Comparison of ENCODE assay signal across 1 cellular context in the genomic region with DNA sequence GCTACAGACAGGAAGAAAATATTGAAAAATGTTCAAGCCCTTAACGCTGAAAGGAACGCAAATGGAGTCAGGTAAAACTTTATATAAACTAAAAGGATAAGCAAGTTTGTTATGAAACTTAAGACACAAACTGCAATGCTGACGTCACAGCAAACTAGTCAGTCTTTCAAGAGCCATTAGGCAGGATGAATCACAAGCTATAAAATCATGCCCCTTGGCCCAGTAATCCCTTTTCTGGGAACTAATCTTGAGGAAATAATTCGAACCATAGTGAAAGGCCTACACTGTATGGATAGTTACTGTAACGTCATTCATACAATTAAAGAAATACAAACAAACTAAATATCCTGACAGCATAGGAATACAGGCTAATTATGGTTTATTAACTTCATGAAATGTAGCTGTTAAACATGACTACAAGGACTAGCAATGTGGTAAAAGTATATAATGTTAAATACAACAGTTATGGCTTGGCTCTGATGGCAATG.
TF ChIP-seq lines count a peak whose summit lies in the region.

No MANE protein-coding gene starts in this region.

TF ChIP-seq in HEK293, 187 proteins besides CTCF, POLR2A, EP300 and RAD21 (continued from another document and continues in another):
- TF ChIP-seq, protein P1, sequence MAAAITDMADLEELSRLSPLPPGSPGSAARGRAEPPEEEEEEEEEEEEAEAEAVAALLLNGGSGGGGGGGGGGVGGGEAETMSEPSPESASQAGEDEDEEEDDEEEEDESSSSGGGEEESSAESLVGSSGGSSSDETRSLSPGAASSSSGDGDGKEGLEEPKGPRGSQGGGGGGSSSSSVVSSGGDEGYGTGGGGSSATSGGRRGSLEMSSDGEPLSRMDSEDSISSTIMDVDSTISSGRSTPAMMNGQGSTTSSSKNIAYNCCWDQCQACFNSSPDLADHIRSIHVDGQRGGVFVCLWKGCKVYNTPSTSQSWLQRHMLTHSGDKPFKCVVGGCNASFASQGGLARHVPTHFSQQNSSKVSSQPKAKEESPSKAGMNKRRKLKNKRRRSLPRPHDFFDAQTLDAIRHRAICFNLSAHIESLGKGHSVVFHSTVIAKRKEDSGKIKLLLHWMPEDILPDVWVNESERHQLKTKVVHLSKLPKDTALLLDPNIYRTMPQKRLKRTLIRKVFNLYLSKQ (tag by site-specific recombination; IDR thresholded peaks at IDR 0.05; ENCODE audit: borderline replicate concordance), result no peak
- TF ChIP-seq ZNF623 (tag by site-specific recombination; IDR thresholded peaks at IDR 0.05) (no peak), ZNF776 (tag by site-specific recombination; IDR thresholded peaks at IDR 0.05; ENCODE audit: borderline replicate concordance) (no peak), ZNF114 (tag by site-specific recombination; IDR thresholded peaks at IDR 0.05) (no peak), ZNF571 (tag by site-specific recombination; IDR thresholded peaks at IDR 0.05) (no peak), ZNF596 (tag by site-specific recombination; IDR thresholded peaks at IDR 0.05) (no peak), KLF9 (tag by site-specific recombination; IDR thresholded peaks at IDR 0.05; ENCODE audit: low read depth) (no peak), ZNF501 (tag by site-specific recombination; IDR thresholded peaks at IDR 0.05) (peak; percentile 73; the same call in 1 of the 2 replicates), RBAK (tag by site-specific recombination; IDR thresholded peaks at IDR 0.05) (no peak), MEIS1 (CRISPR knock-in tag; IDR thresholded peaks at IDR 0.05; ENCODE audit: borderline replicate concordance) (no peak), ZNF707 (tag by site-specific recombination; IDR thresholded peaks at IDR 0.05) (no peak), GLIS2 (tag by site-specific recombination; IDR thresholded peaks at IDR 0.05) (no peak), ZBTB21 (tag by site-specific recombination; IDR thresholded peaks at IDR 0.05) (peak; percentile 97), ZNF791 (tag by site-specific recombination; IDR thresholded peaks at IDR 0.05) (no peak), ZNF239 (tag by site-specific recombination; IDR thresholded peaks at IDR 0.05) (no peak), ZNF560 (tag by site-specific recombination; IDR thresholded peaks at IDR 0.05; ENCODE audit: borderline replicate concordance) (no peak), ZNF341 (tag by site-specific recombination; IDR thresholded peaks at IDR 0.05; ENCODE audit: low read depth) (no peak), ZNF121 (tag by site-specific recombination; IDR thresholded peaks at IDR 0.05) (no peak), KLF10 (tag by site-specific recombination; IDR thresholded peaks at IDR 0.05) (peak; percentile 73), ZNF423 (tag by site-specific recombination; IDR thresholded peaks at IDR 0.05) (no peak), ZNF561 (tag by site-specific recombination; IDR thresholded peaks at IDR 0.05; ENCODE audit: borderline replicate concordance) (0 out of 2 replicates have a peak, but pooled peaks have one; percentile 28), ZNF174 (tag by site-specific recombination; IDR thresholded peaks at IDR 0.05) (no peak), KLF1 (tag by site-specific recombination; IDR thresholded peaks at IDR 0.05) (no peak), ZNF19 (tag by site-specific recombination; IDR thresholded peaks at IDR 0.05; ENCODE audit: low read depth) (no peak), ZNF394 (tag by site-specific recombination; IDR thresholded peaks at IDR 0.05; ENCODE audit: borderline replicate concordance) (peak; percentile 72; the same call in 1 of the 2 replicates), ZNF548 (tag by site-specific recombination; IDR thresholded peaks at IDR 0.05) (no peak), ZNF169 (tag by site-specific recombination; IDR thresholded peaks at IDR 0.05) (no peak)
- TF ChIP-seq, protein P2, sequence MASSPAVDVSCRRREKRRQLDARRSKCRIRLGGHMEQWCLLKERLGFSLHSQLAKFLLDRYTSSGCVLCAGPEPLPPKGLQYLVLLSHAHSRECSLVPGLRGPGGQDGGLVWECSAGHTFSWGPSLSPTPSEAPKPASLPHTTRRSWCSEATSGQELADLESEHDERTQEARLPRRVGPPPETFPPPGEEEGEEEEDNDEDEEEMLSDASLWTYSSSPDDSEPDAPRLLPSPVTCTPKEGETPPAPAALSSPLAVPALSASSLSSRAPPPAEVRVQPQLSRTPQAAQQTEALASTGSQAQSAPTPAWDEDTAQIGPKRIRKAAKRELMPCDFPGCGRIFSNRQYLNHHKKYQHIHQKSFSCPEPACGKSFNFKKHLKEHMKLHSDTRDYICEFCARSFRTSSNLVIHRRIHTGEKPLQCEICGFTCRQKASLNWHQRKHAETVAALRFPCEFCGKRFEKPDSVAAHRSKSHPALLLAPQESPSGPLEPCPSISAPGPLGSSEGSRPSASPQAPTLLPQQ (tag by site-specific recombination; IDR thresholded peaks at IDR 0.05), result peak; percentile 77
- TF ChIP-seq, protein P3, sequence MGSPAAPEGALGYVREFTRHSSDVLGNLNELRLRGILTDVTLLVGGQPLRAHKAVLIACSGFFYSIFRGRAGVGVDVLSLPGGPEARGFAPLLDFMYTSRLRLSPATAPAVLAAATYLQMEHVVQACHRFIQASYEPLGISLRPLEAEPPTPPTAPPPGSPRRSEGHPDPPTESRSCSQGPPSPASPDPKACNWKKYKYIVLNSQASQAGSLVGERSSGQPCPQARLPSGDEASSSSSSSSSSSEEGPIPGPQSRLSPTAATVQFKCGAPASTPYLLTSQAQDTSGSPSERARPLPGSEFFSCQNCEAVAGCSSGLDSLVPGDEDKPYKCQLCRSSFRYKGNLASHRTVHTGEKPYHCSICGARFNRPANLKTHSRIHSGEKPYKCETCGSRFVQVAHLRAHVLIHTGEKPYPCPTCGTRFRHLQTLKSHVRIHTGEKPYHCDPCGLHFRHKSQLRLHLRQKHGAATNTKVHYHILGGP (tag by site-specific recombination; IDR thresholded peaks at IDR 0.05), result peak; percentile 12; the same call in 1 of the 2 replicates
- TF ChIP-seq, protein P4, sequence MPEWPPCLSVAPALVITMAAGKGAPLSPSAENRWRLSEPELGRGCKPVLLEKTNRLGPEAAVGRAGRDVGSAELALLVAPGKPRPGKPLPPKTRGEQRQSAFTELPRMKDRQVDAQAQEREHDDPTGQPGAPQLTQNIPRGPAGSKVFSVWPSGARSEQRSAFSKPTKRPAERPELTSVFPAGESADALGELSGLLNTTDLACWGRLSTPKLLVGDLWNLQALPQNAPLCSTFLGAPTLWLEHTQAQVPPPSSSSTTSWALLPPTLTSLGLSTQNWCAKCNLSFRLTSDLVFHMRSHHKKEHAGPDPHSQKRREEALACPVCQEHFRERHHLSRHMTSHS (tag by site-specific recombination; IDR thresholded peaks at IDR 0.05), result no peak
- TF ChIP-seq, protein P5, sequence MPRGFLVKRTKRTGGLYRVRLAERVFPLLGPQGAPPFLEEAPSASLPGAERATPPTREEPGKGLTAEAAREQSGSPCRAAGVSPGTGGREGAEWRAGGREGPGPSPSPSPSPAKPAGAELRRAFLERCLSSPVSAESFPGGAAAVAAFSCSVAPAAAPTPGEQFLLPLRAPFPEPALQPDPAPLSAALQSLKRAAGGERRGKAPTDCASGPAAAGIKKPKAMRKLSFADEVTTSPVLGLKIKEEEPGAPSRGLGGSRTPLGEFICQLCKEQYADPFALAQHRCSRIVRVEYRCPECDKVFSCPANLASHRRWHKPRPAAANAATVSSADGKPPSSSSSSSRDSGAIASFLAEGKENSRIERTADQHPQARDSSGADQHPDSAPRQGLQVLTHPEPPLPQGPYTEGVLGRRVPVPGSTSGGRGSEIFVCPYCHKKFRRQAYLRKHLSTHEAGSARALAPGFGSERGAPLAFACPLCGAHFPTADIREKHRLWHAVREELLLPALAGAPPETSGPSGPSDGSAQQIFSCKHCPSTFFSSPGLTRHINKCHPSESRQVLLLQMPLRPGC (tag by site-specific recombination; IDR thresholded peaks at IDR 0.05), result peak; percentile 96
- TF ChIP-seq, protein P6, sequence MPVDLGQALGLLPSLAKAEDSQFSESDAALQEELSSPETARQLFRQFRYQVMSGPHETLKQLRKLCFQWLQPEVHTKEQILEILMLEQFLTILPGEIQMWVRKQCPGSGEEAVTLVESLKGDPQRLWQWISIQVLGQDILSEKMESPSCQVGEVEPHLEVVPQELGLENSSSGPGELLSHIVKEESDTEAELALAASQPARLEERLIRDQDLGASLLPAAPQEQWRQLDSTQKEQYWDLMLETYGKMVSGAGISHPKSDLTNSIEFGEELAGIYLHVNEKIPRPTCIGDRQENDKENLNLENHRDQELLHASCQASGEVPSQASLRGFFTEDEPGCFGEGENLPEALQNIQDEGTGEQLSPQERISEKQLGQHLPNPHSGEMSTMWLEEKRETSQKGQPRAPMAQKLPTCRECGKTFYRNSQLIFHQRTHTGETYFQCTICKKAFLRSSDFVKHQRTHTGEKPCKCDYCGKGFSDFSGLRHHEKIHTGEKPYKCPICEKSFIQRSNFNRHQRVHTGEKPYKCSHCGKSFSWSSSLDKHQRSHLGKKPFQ (tag by site-specific recombination; IDR thresholded peaks at IDR 0.05), result no peak
- TF ChIP-seq, protein P7, sequence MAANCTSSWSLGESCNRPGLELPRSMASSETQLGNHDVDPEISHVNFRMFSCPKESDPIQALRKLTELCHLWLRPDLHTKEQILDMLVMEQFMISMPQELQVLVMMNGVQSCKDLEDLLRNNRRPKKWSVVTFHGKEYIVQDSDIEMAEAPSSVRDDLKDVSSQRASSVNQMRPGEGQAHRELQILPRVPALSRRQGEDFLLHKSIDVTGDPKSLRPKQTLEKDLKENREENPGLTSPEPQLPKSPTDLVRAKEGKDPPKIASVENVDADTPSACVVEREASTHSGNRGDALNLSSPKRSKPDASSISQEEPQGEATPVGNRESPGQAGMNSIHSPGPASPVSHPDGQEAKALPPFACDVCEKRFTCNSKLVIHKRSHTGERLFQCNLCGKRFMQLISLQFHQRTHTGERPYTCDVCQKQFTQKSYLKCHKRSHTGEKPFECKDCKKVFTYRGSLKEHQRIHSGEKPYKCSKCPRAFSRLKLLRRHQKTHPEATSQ (tag by site-specific recombination; IDR thresholded peaks at IDR 0.05), result no peak
- TF ChIP-seq, protein P8, sequence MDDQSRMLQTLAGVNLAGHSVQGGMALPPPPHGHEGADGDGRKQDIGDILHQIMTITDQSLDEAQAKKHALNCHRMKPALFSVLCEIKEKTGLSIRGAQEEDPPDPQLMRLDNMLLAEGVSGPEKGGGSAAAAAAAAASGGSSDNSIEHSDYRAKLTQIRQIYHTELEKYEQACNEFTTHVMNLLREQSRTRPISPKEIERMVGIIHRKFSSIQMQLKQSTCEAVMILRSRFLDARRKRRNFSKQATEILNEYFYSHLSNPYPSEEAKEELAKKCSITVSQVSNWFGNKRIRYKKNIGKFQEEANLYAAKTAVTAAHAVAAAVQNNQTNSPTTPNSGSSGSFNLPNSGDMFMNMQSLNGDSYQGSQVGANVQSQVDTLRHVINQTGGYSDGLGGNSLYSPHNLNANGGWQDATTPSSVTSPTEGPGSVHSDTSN (CRISPR knock-in tag; IDR thresholded peaks at IDR 0.05), result no peak
- TF ChIP-seq, protein P9, sequence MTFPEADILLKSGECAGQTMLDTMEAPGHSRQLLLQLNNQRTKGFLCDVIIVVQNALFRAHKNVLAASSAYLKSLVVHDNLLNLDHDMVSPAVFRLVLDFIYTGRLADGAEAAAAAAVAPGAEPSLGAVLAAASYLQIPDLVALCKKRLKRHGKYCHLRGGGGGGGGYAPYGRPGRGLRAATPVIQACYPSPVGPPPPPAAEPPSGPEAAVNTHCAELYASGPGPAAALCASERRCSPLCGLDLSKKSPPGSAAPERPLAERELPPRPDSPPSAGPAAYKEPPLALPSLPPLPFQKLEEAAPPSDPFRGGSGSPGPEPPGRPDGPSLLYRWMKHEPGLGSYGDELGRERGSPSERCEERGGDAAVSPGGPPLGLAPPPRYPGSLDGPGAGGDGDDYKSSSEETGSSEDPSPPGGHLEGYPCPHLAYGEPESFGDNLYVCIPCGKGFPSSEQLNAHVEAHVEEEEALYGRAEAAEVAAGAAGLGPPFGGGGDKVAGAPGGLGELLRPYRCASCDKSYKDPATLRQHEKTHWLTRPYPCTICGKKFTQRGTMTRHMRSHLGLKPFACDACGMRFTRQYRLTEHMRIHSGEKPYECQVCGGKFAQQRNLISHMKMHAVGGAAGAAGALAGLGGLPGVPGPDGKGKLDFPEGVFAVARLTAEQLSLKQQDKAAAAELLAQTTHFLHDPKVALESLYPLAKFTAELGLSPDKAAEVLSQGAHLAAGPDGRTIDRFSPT (tag by site-specific recombination; IDR thresholded peaks at IDR 0.05), result peak; percentile 99
- TF ChIP-seq, protein P10, sequence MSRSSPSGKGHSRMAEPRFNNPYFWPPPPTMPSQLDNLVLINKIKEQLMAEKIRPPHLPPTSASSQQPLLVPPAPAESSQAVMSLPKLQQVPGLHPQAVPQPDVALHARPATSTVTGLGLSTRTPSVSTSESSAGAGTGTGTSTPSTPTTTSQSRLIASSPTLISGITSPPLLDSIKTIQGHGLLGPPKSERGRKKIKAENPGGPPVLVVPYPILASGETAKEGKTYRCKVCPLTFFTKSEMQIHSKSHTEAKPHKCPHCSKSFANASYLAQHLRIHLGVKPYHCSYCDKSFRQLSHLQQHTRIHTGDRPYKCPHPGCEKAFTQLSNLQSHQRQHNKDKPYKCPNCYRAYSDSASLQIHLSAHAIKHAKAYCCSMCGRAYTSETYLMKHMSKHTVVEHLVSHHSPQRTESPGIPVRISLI (tag by site-specific recombination; IDR thresholded peaks at IDR 0.05), result peak; percentile 41; the same call in 1 of the 2 replicates
- TF ChIP-seq, protein P11, sequence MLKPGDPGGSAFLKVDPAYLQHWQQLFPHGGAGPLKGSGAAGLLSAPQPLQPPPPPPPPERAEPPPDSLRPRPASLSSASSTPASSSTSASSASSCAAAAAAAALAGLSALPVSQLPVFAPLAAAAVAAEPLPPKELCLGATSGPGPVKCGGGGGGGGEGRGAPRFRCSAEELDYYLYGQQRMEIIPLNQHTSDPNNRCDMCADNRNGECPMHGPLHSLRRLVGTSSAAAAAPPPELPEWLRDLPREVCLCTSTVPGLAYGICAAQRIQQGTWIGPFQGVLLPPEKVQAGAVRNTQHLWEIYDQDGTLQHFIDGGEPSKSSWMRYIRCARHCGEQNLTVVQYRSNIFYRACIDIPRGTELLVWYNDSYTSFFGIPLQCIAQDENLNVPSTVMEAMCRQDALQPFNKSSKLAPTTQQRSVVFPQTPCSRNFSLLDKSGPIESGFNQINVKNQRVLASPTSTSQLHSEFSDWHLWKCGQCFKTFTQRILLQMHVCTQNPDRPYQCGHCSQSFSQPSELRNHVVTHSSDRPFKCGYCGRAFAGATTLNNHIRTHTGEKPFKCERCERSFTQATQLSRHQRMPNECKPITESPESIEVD (tag by site-specific recombination; IDR thresholded peaks at IDR 0.05), result peak; percentile 99
